Comparison of ENCODE assay signal across 26 cellular contexts in the genomic region with DNA sequence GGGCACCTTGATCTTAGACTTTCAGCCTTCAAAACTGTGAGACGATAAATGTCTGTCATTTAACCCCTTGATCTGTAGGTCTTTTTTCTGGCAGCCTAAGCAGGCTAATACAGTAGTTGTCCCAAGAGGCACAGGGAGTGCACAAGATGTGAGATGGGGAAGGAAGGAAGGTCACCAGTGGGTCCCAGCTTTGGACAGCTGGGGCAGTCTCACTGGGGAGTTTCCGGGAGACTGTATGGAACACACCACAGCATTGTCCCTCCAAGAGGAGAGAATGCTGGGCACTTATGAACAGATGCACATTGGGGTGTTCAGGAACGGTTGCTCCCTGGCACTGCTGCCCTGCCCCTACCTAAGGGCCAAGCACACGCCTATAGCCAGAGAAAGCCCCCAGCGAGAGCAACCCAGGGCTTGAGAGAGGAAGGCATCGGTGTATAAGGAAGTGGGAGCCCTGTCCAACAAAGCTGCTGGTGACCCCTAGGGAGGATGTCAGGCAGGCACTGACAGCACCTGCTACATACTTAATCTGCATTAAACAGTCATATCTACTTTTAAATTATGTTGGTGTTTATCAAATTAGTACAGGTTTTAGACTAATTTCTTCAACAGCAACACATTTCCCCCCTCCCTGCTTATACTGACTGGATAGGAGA. TPM values are rescaled to one million over a fixed set of nuclear protein-coding genes. Genes with fewer than 3 reads are reported as not detected.
DNase-seq lines count a peak whose midpoint lies in the region; ATAC-seq, FAIRE-seq and TF ChIP-seq lines count a peak whose summit lies in the region.
"Had no signal": no experiment of that assay in that cellular context is flagged by ENCODE, and none has a peak within 500 bp of the region (broad histone marks: within the 10 kb centered on the region; RNA-seq: fewer than 3 reads in every experiment).

No MANE protein-coding gene starts in this region.

- WGBS in K562 (ENCODE audit: insufficient coverage, low coverage, missing lambda C conversion rate) = 22% methylated on average over 6 of the region's 6 CpGs

- FAIRE-seq in K562 (lab: Jason Lieb, UNC) = no peak
- FAIRE-seq: colon, endometrium, H54, RCC 7860, TTC549 had no signal

- POLR2A ChIA-PET in K562 (lab: Yijun Ruan, JAX) = no interaction called here

- H2AFZ ChIP-seq in Loucy (ENCODE audit: low read length) = no peak overlapping the region
- no peak overlapping the region for H2AFZ ChIP-seq in K562 (ENCODE audit: low read depth, low read length)
- H2AFZ ChIP-seq: neural progenitor cell had no signal

- in situ Hi-C loops in K562 (cut with MboI) = no loop called here

- TF ChIP-seq CTCF in Loucy (conservative IDR thresholded peaks at IDR 0.05; ENCODE audit: low read length) = 0 out of 2 replicates have a peak, but pooled peaks have one; percentile 12
- peak in 1 of 3 experiments; percentile 24; a peak in 2 of 6 replicates for TF ChIP-seq CTCF in K562 (IDR thresholded peaks at IDR 0.05 in 2 of 3, conservative IDR thresholded peaks at IDR 0.05 in 1 of 3; ENCODE audit: insufficient read depth in 2 of 3, low read depth in 1 of 3, low read length in 3 of 3)
- TF ChIP-seq CTCF in ascending aorta (IDR thresholded peaks at IDR 0.05) = no peak

- H3F3A ChIP-seq in Loucy (ENCODE audit: low read depth) = no peaks in the 10 kb centered on the region

- H4K20me1 ChIP-seq in Loucy (ENCODE audit: insufficient read depth, low read length, poor library complexity, severe bottlenecking) (no peaks in the 10 kb centered on the region), K562 (replicated peaks; ENCODE audit: control insufficient read depth, insufficient read depth, low read length) (no peaks in the 10 kb centered on the region)

- no peak for TF ChIP-seq EP300 in K562 (IDR thresholded peaks at IDR 0.05; ENCODE audit: low read length)

- no peaks in the 10 kb centered on the region for H3K36me3 Mint-ChIP-seq in activated naive CD4-positive, alpha-beta T cell treated with anti-CD3 and anti-CD28 coated beads for 36 hours (ENCODE audit: low read depth)
- peaks cover 5% of the 10 kb centered on the region for H3K36me3 Mint-ChIP-seq in activated naive CD4-positive, alpha-beta T cell treated with anti-CD3 and anti-CD28 coated beads, Interleukin-2, amount 10 ng/mL, durations not matched to agents 7 days and 5 days
- H3K36me3 Mint-ChIP-seq: CD14-positive monocyte, neural progenitor cell had no signal

- peak; percentile 57; the same call in 1 of the 3 replicates for ATAC-seq in K562
- ATAC-seq: psoas muscle had no signal

- no peaks in the 10 kb centered on the region for H3K9me1 ChIP-seq in K562 (ENCODE audit: control insufficient read depth, insufficient read depth, low read length)

- CTCF ChIA-PET in activated naive CD4-positive, alpha-beta T cell treated with anti-CD3 and anti-CD28 coated beads for 36 hours (lab: Charles Lee) = interaction anchor here (0.5 to 1.3 kb wide), 4 partner anchors 10 to 353 kb away, joined by 3 read pairs; no protein-coding TSS in a partner anchor
- CTCF ChIA-PET in activated naive CD4-positive, alpha-beta T cell treated with anti-CD3 and anti-CD28 coated beads, Interleukin-2, amount 10 ng/mL, durations not matched to agents 7 days and 5 days (lab: Charles Lee) = no interaction called here
- CTCF ChIA-PET in K562 (lab: Yijun Ruan, JAX; ENCODE audit: low intra/inter-chr PET ratio) = no interaction called here

- H3K4me3 Mint-ChIP-seq in activated naive CD4-positive, alpha-beta T cell treated with anti-CD3 and anti-CD28 coated beads for 36 hours = no peak overlapping the region
- H3K4me3 Mint-ChIP-seq in activated naive CD4-positive, alpha-beta T cell treated with anti-CD3 and anti-CD28 coated beads, Interleukin-2, amount 10 ng/mL, durations not matched to agents 7 days and 5 days = no peak overlapping the region
- H3K4me3 Mint-ChIP-seq: activated CD4-positive, alpha-beta T cell treated with anti-CD3 and anti-CD28 coated beads, Interleukin-2, amount 10 ng/mL, durations not matched to agents 24 days and 14 days; CD14-positive monocyte; neural progenitor cell had no signal

- H3K27me3 ChIP-seq in Loucy (ENCODE audit: insufficient read depth, low read length, poor library complexity, severe bottlenecking) = no peaks in the 10 kb centered on the region
- H3K27me3 ChIP-seq in K562 (ENCODE audit: control insufficient read depth in 2 of 2, insufficient read depth in 2 of 2, low read length in 2 of 2) = 0 out of 5 replicates have a peak, but pooled peaks cover 0 to 4% of the 10 kb centered on the region in 2 experiments
- no peaks in the 10 kb centered on the region for H3K27me3 ChIP-seq in ascending aorta
- H3K27me3 ChIP-seq: neural progenitor cell, spleen had no signal

- TF ChIP-seq POLR2A in K562 (conservative IDR thresholded peaks at IDR 0.05) = no peak

- no peaks in the 10 kb centered on the region for H3K9me3 Mint-ChIP-seq in activated naive CD4-positive, alpha-beta T cell treated with anti-CD3 and anti-CD28 coated beads for 36 hours
- H3K9me3 Mint-ChIP-seq in activated naive CD4-positive, alpha-beta T cell treated with anti-CD3 and anti-CD28 coated beads, Interleukin-2, amount 10 ng/mL, durations not matched to agents 7 days and 5 days = peaks cover 4% of the 10 kb centered on the region
- H3K9me3 Mint-ChIP-seq: activated CD4-positive, alpha-beta T cell treated with anti-CD3 and anti-CD28 coated beads, Interleukin-2, amount 10 ng/mL, durations not matched to agents 24 days and 14 days had no signal

- H3K4me1 Mint-ChIP-seq in activated naive CD4-positive, alpha-beta T cell treated with anti-CD3 and anti-CD28 coated beads for 36 hours (ENCODE audit: low read depth) = peaks cover 24% of the 10 kb centered on the region
- H3K4me1 Mint-ChIP-seq in activated naive CD4-positive, alpha-beta T cell treated with anti-CD3 and anti-CD28 coated beads, Interleukin-2, amount 10 ng/mL, durations not matched to agents 7 days and 5 days = peaks cover 39% of the 10 kb centered on the region
- H3K4me1 Mint-ChIP-seq: neural progenitor cell had no signal

- BruUV-seq in K562 (replicated peaks; lab: Mats Ljungman, UMichigan) = no TSS peak

- no peaks in the 10 kb centered on the region for H3K27me3 Mint-ChIP-seq in activated naive CD4-positive, alpha-beta T cell treated with anti-CD3 and anti-CD28 coated beads for 36 hours (ENCODE audit: low read depth)
- H3K27me3 Mint-ChIP-seq in activated naive CD4-positive, alpha-beta T cell treated with anti-CD3 and anti-CD28 coated beads, Interleukin-2, amount 10 ng/mL, durations not matched to agents 7 days and 5 days = peaks cover 15% of the 10 kb centered on the region
- H3K27me3 Mint-ChIP-seq: activated CD4-positive, alpha-beta T cell treated with anti-CD3 and anti-CD28 coated beads, Interleukin-2, amount 10 ng/mL, durations not matched to agents 24 days and 14 days had no signal

- intact Hi-C loops in activated naive CD4-positive, alpha-beta T cell treated with anti-CD3 and anti-CD28 coated beads for 36 hours (cut with micrococcal nuclease) = no loop called here
- intact Hi-C loops in K562 (cut with micrococcal nuclease) (no loop called here), ascending aorta (cut with DNase I) (no loop called here)

- H3K4me1 ChIP-seq in Loucy (ENCODE audit: insufficient read depth, low read length, poor library complexity, severe bottlenecking) = peaks cover 25% of the 10 kb centered on the region
- H3K4me1 ChIP-seq in K562 (replicated peaks in 1 of 2; ENCODE audit: control insufficient read depth in 2 of 2, insufficient read depth in 2 of 2, low read length in 2 of 2) = no peaks in the 10 kb centered on the region; a peak in 3 of 5 replicates
- H3K4me1 ChIP-seq in ascending aorta = no peaks in the 10 kb centered on the region
- H3K4me1 ChIP-seq: neural progenitor cell, psoas muscle had no signal

- TF ChIP-seq RAD21 in K562 (CRISPR knock-in tag; conservative IDR thresholded peaks at IDR 0.05 in 1 of 2, IDR thresholded peaks at IDR 0.05 in 1 of 2) = peak in 1 of 2 experiments; percentile 21; a peak in 1 of 4 replicates

- no peak overlapping the region for H3K27ac Mint-ChIP-seq in activated naive CD4-positive, alpha-beta T cell treated with anti-CD3 and anti-CD28 coated beads for 36 hours
- H3K27ac Mint-ChIP-seq in activated naive CD4-positive, alpha-beta T cell treated with anti-CD3 and anti-CD28 coated beads, Interleukin-2, amount 10 ng/mL, durations not matched to agents 7 days and 5 days = no peak overlapping the region
- H3K27ac Mint-ChIP-seq: activated CD4-positive, alpha-beta T cell treated with anti-CD3 and anti-CD28 coated beads, Interleukin-2, amount 10 ng/mL, durations not matched to agents 24 days and 14 days; CD14-positive monocyte; neural progenitor cell had no signal

- H3K36me3 ChIP-seq in Loucy (ENCODE audit: insufficient read depth, low read length) (no peaks in the 10 kb centered on the region), K562 (ENCODE audit: control insufficient read depth, insufficient read depth, low read length) (no peaks in the 10 kb centered on the region), ascending aorta (no peaks in the 10 kb centered on the region)
- H3K36me3 ChIP-seq: neural progenitor cell, spleen, thoracic aorta had no signal

- no peak overlapping the region for H3K4me2 ChIP-seq in Loucy (ENCODE audit: low read depth, low read length, poor library complexity, severe bottlenecking)
- no peak overlapping the region for H3K4me2 ChIP-seq in K562 (ENCODE audit: insufficient read depth, low read length)
- H3K4me2 ChIP-seq: neural progenitor cell had no signal

- no peaks in the 10 kb centered on the region for H3K9me2 ChIP-seq in Loucy (replicated peaks; ENCODE audit: low read depth, low read length)

- DNase-seq in activated naive CD4-positive, alpha-beta T cell treated with anti-CD3 and anti-CD28 coated beads for 36 hours = peak; percentile 17
- DNase-seq in activated naive CD4-positive, alpha-beta T cell treated with anti-CD3 and anti-CD28 coated beads, Interleukin-2, amount 10 ng/mL, durations not matched to agents 7 days and 5 days = no peak
- DNase-seq in K562 (ENCODE audit: extremely low read depth in 1 of 4, low spot score in 3 of 4) = no peak
- no peak for DNase-seq in substantia nigra (lab: John Stamatoyannopoulos, UW)
- no peak for DNase-seq in ascending aorta (ENCODE audit: low spot score in 2 of 2)
- DNase-seq in hypothalamus (lab: John Stamatoyannopoulos, UW) = no peak
- DNase-seq in NCI-H1105 treated with DMSO at 0.1 percent for 48 hours (lab: John Stamatoyannopoulos, UW) = no peak
- DNase-seq: activated CD4-positive, alpha-beta T cell treated with anti-CD3 and anti-CD28 coated beads, Interleukin-2, amount 10 ng/mL, durations not matched to agents 24 days and 14 days; activated naive CD4-positive, alpha-beta T cell treated with Interleukin-2 at 50 U/mL for 16 hours; activated T-cell treated with anti-CD3 and anti-CD28 coated beads, Interleukin-2, amount 50 U/mL, for 1 hour; DMS153; hippocampal formation; midbrain; NCI-H1105; NCI-H82; psoas muscle; spleen had no signal

- H3K9me3 ChIP-seq in Loucy (ENCODE audit: insufficient read depth, low read depth, low read length) (no peaks in the 10 kb centered on the region), K562 (replicated peaks; ENCODE audit: control insufficient read depth, insufficient read depth, low read depth, low read length) (no peaks in the 10 kb centered on the region; the same call in 1 of the 2 replicates), ascending aorta (no peaks in the 10 kb centered on the region)
- H3K9me3 ChIP-seq: thoracic aorta had no signal

- H3K27ac ChIP-seq in K562 (ENCODE audit: extremely low read depth, low read depth, low read length) (no peak overlapping the region), substantia nigra (ENCODE audit: low read depth, low read length, poor library complexity, severe bottlenecking) (peak overlapping the region; percentile 40), ascending aorta (no peak overlapping the region)
- H3K27ac ChIP-seq: neural progenitor cell, psoas muscle, thoracic aorta had no signal

- H3K4me3 ChIP-seq in Loucy (ENCODE audit: low read length, poor library complexity, severe bottlenecking) (no peak overlapping the region), K562 (no peak overlapping the region), ascending aorta (no peak overlapping the region)
- H3K4me3 ChIP-seq: neural progenitor cell, psoas muscle, spleen, thoracic aorta had no signal

- H3K9ac ChIP-seq in Loucy (ENCODE audit: low read depth, low read length, poor library complexity, severe bottlenecking) (no peak overlapping the region), K562 (ENCODE audit: insufficient read depth in 1 of 2, low read depth in 2 of 2, low read length in 2 of 2) (peak overlapping the region in 1 of 2 experiments; percentile 26; a peak in 1 of 4 replicates)
- H3K9ac ChIP-seq: neural progenitor cell had no signal

- no peaks in the 10 kb centered on the region for H3K79me2 ChIP-seq in Loucy (ENCODE audit: insufficient read depth, low read length)
- no peaks in the 10 kb centered on the region for H3K79me2 ChIP-seq in K562 (ENCODE audit: control insufficient read depth, insufficient read depth, low read length)

RNA-seq across cellular contexts. Expression of gene NCK2, which starts 11.6 kb away (rescaled TPM):
- 100 to 1,000 TPM; 106 to 113 TPM for total RNA-seq in activated naive CD4-positive, alpha-beta T cell treated with anti-CD3 and anti-CD28 coated beads for 36 hours
- 6.2 and 7.3 TPM in 2 replicates for total RNA-seq in K562 (2011; cell fraction: chromatin; rRNA removed; ENCODE audit: low replicate concordance)
- total RNA-seq in K562 (2011; cell fraction: nucleolus; rRNA removed) = 5.0 and 5.1 TPM in 2 replicates
- 4.7 and 4.8 TPM in 2 replicates for total RNA-seq in K562 (2011; cell fraction: nucleoplasm; rRNA removed)
- total RNA-seq in K562 (2014; rRNA removed) (23.2 and 24.6 TPM in 2 replicates), K562 (2014; rRNA removed; fragmentation: Illumina TruSeq; extraction: Trizol) (8.6 and 10.8 TPM in 2 replicates), K562 (2015; rRNA removed; fragmentation: Illumina TruSeq; extraction: Trizol) (19.6 and 21.4 TPM in 2 replicates), K562 (2021) (25.8 and 27.9 TPM in 2 replicates), ascending aorta (57.6 TPM)
- polyA plus RNA-seq in K562 (2011; rRNA removed) (4.5 and 4.8 TPM in 2 replicates), K562 (2014; fragmentation: Illumina TruSeq; extraction: Trizol) (15.9 and 21.9 TPM in 2 replicates), K562 (2014; fragmentation: Nextera tagmentation; extraction: Ambion mirVana) (1 to 10 TPM in 1 of 2 experiments, under 1 TPM in 1; 0.90 to 1.8 TPM), K562 (2014; rRNA removed) (24.3 and 26.3 TPM in 2 replicates)
- polyA plus RNA-seq in K562 (2011; cell fraction: cytosol; rRNA removed) = 4.3 and 7.8 TPM in 2 replicates
- 3.6 and 5.1 TPM in 2 replicates for polyA plus RNA-seq in K562 (2011; cell fraction: nucleus; rRNA removed)
- 27.1 and 38.2 TPM in 2 replicates for polyA plus RNA-seq in K562 (2012)
- polyA minus RNA-seq in K562 (2011; rRNA and poly(A)+ RNA removed) = 4.3 and 7.2 TPM in 2 replicates
- 2.0 and 2.6 TPM in 2 replicates for polyA minus RNA-seq in K562 (2011; cell fraction: cytosol; rRNA and poly(A)+ RNA removed)
- polyA minus RNA-seq in K562 (2011; cell fraction: nucleus; rRNA and poly(A)+ RNA removed) = 4.7 and 5.4 TPM in 2 replicates
